In the genomic region with DNA sequence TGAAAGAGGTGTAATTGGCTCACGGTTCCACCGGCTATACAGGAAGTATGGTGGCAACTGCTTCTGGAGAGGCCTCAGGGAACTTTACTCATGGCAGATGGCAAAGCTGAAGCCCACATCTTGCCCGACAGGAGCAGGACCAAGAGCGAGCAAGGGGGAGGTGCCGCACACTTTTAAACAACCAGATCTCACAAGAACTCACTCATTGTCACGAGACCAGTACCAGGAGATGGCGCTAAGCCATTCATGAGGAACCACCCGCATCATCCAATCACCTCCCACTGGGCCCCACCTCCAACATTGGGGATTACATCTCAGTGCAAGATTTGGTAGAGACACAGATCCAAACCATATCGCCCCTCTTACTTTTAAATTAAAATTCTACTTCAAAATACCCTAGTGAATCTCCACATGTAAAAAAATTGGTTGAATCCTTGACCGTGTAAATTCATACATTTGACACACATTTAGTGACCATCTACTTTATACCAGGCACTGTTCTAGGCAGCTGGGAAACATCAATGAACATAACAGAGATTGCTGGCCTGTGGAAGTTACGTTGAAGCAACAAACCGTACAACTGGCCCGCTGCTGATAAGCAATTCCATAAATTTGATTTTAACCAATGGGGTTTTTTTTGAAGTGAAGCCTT, we compare ENCODE assay signal across 1 cellular context.
TF ChIP-seq lines count a peak whose summit lies in the region.

No MANE protein-coding gene starts in this region.

TF ChIP-seq in H1, 55 proteins besides CTCF, POLR2A, EP300 and RAD21 (continued from another document):
- TF ChIP-seq CHD7 (IDR thresholded peaks at IDR 0.05; ENCODE audit: insufficient replicate concordance, low read length) (no peak), BRCA1 (IDR thresholded peaks at IDR 0.05; ENCODE audit: low read depth, low read length) (no peak), SP1 (IDR thresholded peaks at IDR 0.05; ENCODE audit: low read depth, low read length) (0 out of 2 replicates have a peak, but pooled peaks have one; percentile 10)
